ENCODE assay signal across 1 cellular context in genomic region chr5:181043285-181044092, GRCh38.
TF ChIP-seq lines count a peak whose summit lies in the region.

No MANE protein-coding gene starts in this region.

TF ChIP-seq in H1, 55 proteins besides CTCF, POLR2A, EP300 and RAD21 (continued from another document):
- no peak for TF ChIP-seq CTBP2 (IDR thresholded peaks at IDR 0.05; ENCODE audit: borderline replicate concordance, insufficient read depth, insufficient read length, low read length)
